In genomic region chr17:4966844-4967538, GRCh38 we compare ENCODE assay signal across 8 cellular contexts. TPM values are rescaled to one million over a fixed set of nuclear protein-coding genes. Genes with fewer than 3 reads are reported as not detected.
DNase-seq lines count a peak whose midpoint lies in the region; ATAC-seq and TF ChIP-seq lines count a peak whose summit lies in the region.

No MANE protein-coding gene starts in this region.

- no peaks in the 10 kb centered on the region for H4K20me1 ChIP-seq in DOHH2 (ENCODE audit: control insufficient read depth, insufficient read depth, low read depth, low read length)
- no peaks in the 10 kb centered on the region for H4K20me1 ChIP-seq in PC-9 (ENCODE audit: insufficient read depth)

- POLR2A ChIA-PET in PC-9 (lab: Charles Lee; ENCODE audit: unreplicated experiment) = interaction anchor here (0.5 to 2.2 kb wide), 15 partner anchors 11 to 1881 kb away, joined by 3 to 42 read pairs (median 4); partner anchors contain the start of genes CYB5D2, PFN1, RNF167 and SLC25A11
- POLR2A ChIA-PET in naive thymus-derived CD4-positive, alpha-beta T cell (lab: Charles Lee) = interaction anchor here (0.7 to 10.3 kb wide), 24 partner anchors 10 to 601 kb away, joined by 3 to 278 read pairs (median 4); partner anchors contain the start of genes C17orf107, CAMTA2, CHRNE and ENO3

- H3K4me2 ChIP-seq in DOHH2 (ENCODE audit: low read length) = peak overlapping the region; percentile 78
- H3K4me2 ChIP-seq in PC-9 = peak overlapping the region; percentile 96

- H3K9me3 ChIP-seq in DOHH2 (ENCODE audit: control insufficient read depth, insufficient read depth, low read length) (no peaks in the 10 kb centered on the region), PC-9 (ENCODE audit: insufficient read depth, low read depth) (no peaks in the 10 kb centered on the region)
- H3K9me3 ChIP-seq in naive thymus-derived CD4-positive, alpha-beta T cell (ENCODE audit: control insufficient read depth in 2 of 3, low read length in 3 of 3) = no peaks in the 10 kb centered on the region

- H3K79me2 ChIP-seq in DOHH2 (ENCODE audit: control insufficient read depth, low read length) = peaks cover 29% of the 10 kb centered on the region
- H3K79me2 ChIP-seq in PC-9 (ENCODE audit: low read depth) = peaks cover 50% of the 10 kb centered on the region

- no peaks in the 10 kb centered on the region; the same call in 1 of the 2 replicates for H3F3A ChIP-seq in DOHH2 (ENCODE audit: control insufficient read depth, insufficient read depth)
- H3F3A ChIP-seq in PC-9 (ENCODE audit: insufficient read depth, low read depth) = peaks cover 59% of the 10 kb centered on the region

- DNase-seq in KG1 (lab: John Stamatoyannopoulos, UW) (peak; percentile 60), PC-9 (peak; percentile 99), fibroblast of peridontal ligament (ENCODE audit: extremely low read depth) (peak; percentile 100)
- peak in 8 of 9 donors; percentile 25 to 97 (median 95) for DNase-seq in naive thymus-derived CD4-positive, alpha-beta T cell
- peak; percentile 98 for DNase-seq in stimulated activated naive B cell treated with anti-CD40 and anti-IgM and Interleukin-4, amounts not matched to agents 10 μg/mL and 1 μg/mL and 100 μg/mL, for 72 hours

- TF ChIP-seq CTCF in DOHH2 (IDR thresholded peaks at IDR 0.05; ENCODE audit: low read depth, low read length, poor library complexity, severe bottlenecking) = no peak
- no peak for TF ChIP-seq CTCF in PC-9 (conservative IDR thresholded peaks at IDR 0.05)

- H3K9me2 ChIP-seq in DOHH2 (replicated peaks; ENCODE audit: control insufficient read depth, low read length) = no peaks in the 10 kb centered on the region
- no peaks in the 10 kb centered on the region for H3K9me2 ChIP-seq in PC-9 (ENCODE audit: insufficient read depth)

- peak overlapping the region; percentile 71 for H2AFZ ChIP-seq in PC-9

- peaks cover 39% of the 10 kb centered on the region for H3K36me3 ChIP-seq in DOHH2 (ENCODE audit: control insufficient read depth, low read length)
- no peaks in the 10 kb centered on the region; the same call in 1 of the 2 replicates for H3K36me3 ChIP-seq in PC-9 (ENCODE audit: low read depth)
- peaks cover 0 to 28% (median 1%) of the 10 kb centered on the region in 3 experiments for H3K36me3 ChIP-seq in naive thymus-derived CD4-positive, alpha-beta T cell (ENCODE audit: control insufficient read depth in 2 of 3, insufficient read depth in 3 of 3, low read length in 3 of 3)

- no peaks in the 10 kb centered on the region for H3K27me3 ChIP-seq in DOHH2 (ENCODE audit: control insufficient read depth, low read length)
- no peaks in the 10 kb centered on the region for H3K27me3 ChIP-seq in PC-9 (ENCODE audit: insufficient read depth, low read depth)
- H3K27me3 ChIP-seq in naive thymus-derived CD4-positive, alpha-beta T cell (ENCODE audit: control insufficient read depth in 2 of 2, insufficient read depth in 2 of 2, low read length in 2 of 2) = no peaks in the 10 kb centered on the region

- intact Hi-C loops in PC-9 (cut with micrococcal nuclease; ENCODE audit: unreplicated experiment) = loop anchor here (1.0 kb wide), 5 partner anchors 18 to 58 kb away; partner anchors contain the start of genes CAMTA2, RNF167 and SLC25A11
- intact Hi-C loops in naive thymus-derived CD4-positive, alpha-beta T cell (cut with micrococcal nuclease) = loop anchor here (1.0 to 5.0 kb wide), 16 partner anchors 13 to 601 kb away; partner anchors contain the start of genes ARRB2 (in 2 of the 2), CAMTA2 (in 2 of the 2), INCA1 (in 2 of the 2) and KIF1C (in 2 of the 2)

- peaks cover 4% of the 10 kb centered on the region for H3K9me3 Mint-ChIP-seq in activated T-helper 17 cell treated with anti-CD3 and anti-CD28 coated beads, Interleukin-2, amount 50 U/mL, for 72 hours
- no peaks in the 10 kb centered on the region for H3K9me3 Mint-ChIP-seq in naive thymus-derived CD4-positive, alpha-beta T cell
- H3K9me3 Mint-ChIP-seq in stimulated activated naive B cell treated with anti-CD40 and anti-IgM and Interleukin-4, amounts not matched to agents 10 μg/mL and 1 μg/mL and 100 μg/mL, for 72 hours = no peaks in the 10 kb centered on the region

- H3K4me1 ChIP-seq in DOHH2 (ENCODE audit: control insufficient read depth, low read length) (peaks cover 19% of the 10 kb centered on the region), PC-9 (replicated peaks; ENCODE audit: insufficient read depth) (peaks cover 25% of the 10 kb centered on the region)
- H3K4me1 ChIP-seq in naive thymus-derived CD4-positive, alpha-beta T cell (ENCODE audit: control insufficient read depth in 2 of 2, insufficient read depth in 2 of 2, low read length in 2 of 2) = peaks cover 17 to 22% of the 10 kb centered on the region in 2 donors

- H3K27ac Mint-ChIP-seq in activated T-helper 17 cell treated with anti-CD3 and anti-CD28 coated beads, Interleukin-2, amount 50 U/mL, for 72 hours = no peak overlapping the region
- peak overlapping the region in 3 of 9 donors; percentile 72 to 90 (median 81) for H3K27ac Mint-ChIP-seq in naive thymus-derived CD4-positive, alpha-beta T cell
- no peak overlapping the region for H3K27ac Mint-ChIP-seq in stimulated activated naive B cell treated with anti-CD40 and anti-IgM and Interleukin-4, amounts not matched to agents 10 μg/mL and 1 μg/mL and 100 μg/mL, for 72 hours

- peak overlapping the region; percentile 77 for H3K27ac ChIP-seq in DOHH2 (ENCODE audit: low read depth, low read length)
- H3K27ac ChIP-seq in PC-9 = peak overlapping the region; percentile 95
- peak overlapping the region; percentile 79 for H3K27ac ChIP-seq in naive thymus-derived CD4-positive, alpha-beta T cell (ENCODE audit: low read depth, low read length)

- peaks cover 6% of the 10 kb centered on the region for H3K36me3 Mint-ChIP-seq in activated T-helper 17 cell treated with anti-CD3 and anti-CD28 coated beads, Interleukin-2, amount 50 U/mL, for 72 hours (ENCODE audit: low read depth)
- H3K36me3 Mint-ChIP-seq in naive thymus-derived CD4-positive, alpha-beta T cell = peaks cover 3 to 35% (median 10%) of the 10 kb centered on the region in 5 donors
- peaks cover 29 to 32% of the 10 kb centered on the region in 2 donors for H3K36me3 Mint-ChIP-seq in stimulated activated naive B cell treated with anti-CD40 and anti-IgM and Interleukin-4, amounts not matched to agents 10 μg/mL and 1 μg/mL and 100 μg/mL, for 72 hours

- H3K4me3 Mint-ChIP-seq in activated T-helper 17 cell treated with anti-CD3 and anti-CD28 coated beads, Interleukin-2, amount 50 U/mL, for 72 hours = no peak overlapping the region
- no peak overlapping the region for H3K4me3 Mint-ChIP-seq in naive thymus-derived CD4-positive, alpha-beta T cell
- H3K4me3 Mint-ChIP-seq in stimulated activated naive B cell treated with anti-CD40 and anti-IgM and Interleukin-4, amounts not matched to agents 10 μg/mL and 1 μg/mL and 100 μg/mL, for 72 hours = no peak overlapping the region

- peaks cover 33% of the 10 kb centered on the region for H3K4me1 Mint-ChIP-seq in activated T-helper 17 cell treated with anti-CD3 and anti-CD28 coated beads, Interleukin-2, amount 50 U/mL, for 72 hours
- peaks cover 15 to 32% (median 24%) of the 10 kb centered on the region in 7 donors for H3K4me1 Mint-ChIP-seq in naive thymus-derived CD4-positive, alpha-beta T cell
- peaks cover 17 to 23% of the 10 kb centered on the region in 2 donors for H3K4me1 Mint-ChIP-seq in stimulated activated naive B cell treated with anti-CD40 and anti-IgM and Interleukin-4, amounts not matched to agents 10 μg/mL and 1 μg/mL and 100 μg/mL, for 72 hours

- H3K27me3 Mint-ChIP-seq in activated T-helper 17 cell treated with anti-CD3 and anti-CD28 coated beads, Interleukin-2, amount 50 U/mL, for 72 hours = no peaks in the 10 kb centered on the region
- no peaks in the 10 kb centered on the region for H3K27me3 Mint-ChIP-seq in naive thymus-derived CD4-positive, alpha-beta T cell
- H3K27me3 Mint-ChIP-seq in stimulated activated naive B cell treated with anti-CD40 and anti-IgM and Interleukin-4, amounts not matched to agents 10 μg/mL and 1 μg/mL and 100 μg/mL, for 72 hours = no peaks in the 10 kb centered on the region

- peak; percentile 82 for ATAC-seq in GM21737 (IDR thresholded peaks at IDR 0.05; ENCODE audit: unreplicated experiment)
- ATAC-seq in activated T-helper 17 cell treated with anti-CD3 and anti-CD28 coated beads, Interleukin-2, amount 50 U/mL, for 72 hours (replicated peaks) = peak; percentile 80
- peak; percentile 89 for ATAC-seq in naive thymus-derived CD4-positive, alpha-beta T cell
- ATAC-seq in stimulated activated naive B cell treated with anti-CD40 and anti-IgM and Interleukin-4, amounts not matched to agents 10 μg/mL and 1 μg/mL and 100 μg/mL, for 72 hours (replicated peaks) = peak; percentile 83 to 86

- TSS peak; percentile 39 for BruUV-seq in PC-9 (replicated peaks; lab: Mats Ljungman, UMichigan)

- CTCF ChIA-PET in PC-9 (lab: Charles Lee) = interaction anchor here (0.6 to 2.5 kb wide), 4 partner anchors 14 to 58 kb away, joined by 3 to 16 read pairs (median 7); partner anchors contain the start of genes CAMTA2, RNF167 and SLC25A11
- CTCF ChIA-PET in naive thymus-derived CD4-positive, alpha-beta T cell (lab: Charles Lee) = interaction anchor here (0.5 to 3.1 kb wide), 14 partner anchors 9 to 1122 kb away, joined by 3 to 13 read pairs (median 5); partner anchors contain the start of genes ENO3, PFN1, RNF167 and SLC25A11

- H3K4me3 ChIP-seq in DOHH2 (ENCODE audit: low read length) = peak overlapping the region; percentile 86
- H3K4me3 ChIP-seq in PC-9 = peak overlapping the region; percentile 72
- peak overlapping the region; percentile 93 for H3K4me3 ChIP-seq in naive thymus-derived CD4-positive, alpha-beta T cell (ENCODE audit: low read length)

RNA-seq across cellular contexts. Expression of gene SPAG7, which starts 0.6 kb away (rescaled TPM):
- total RNA-seq in PC-9 (2021) = 40.3 and 40.4 TPM in 2 replicates
- total RNA-seq in activated T-helper 17 cell treated with anti-CD3 and anti-CD28 coated beads, Interleukin-2, amount 50 U/mL, for 72 hours = 10 to 100 TPM; 71.6 to 83.4 TPM
- 10 to 100 TPM; 41.6 to 59.6 (median 42.6) TPM for total RNA-seq in naive thymus-derived CD4-positive, alpha-beta T cell
- polyA plus RNA-seq in naive thymus-derived CD4-positive, alpha-beta T cell = 100 to 1,000 TPM in 1 of 2 donors, 10 to 100 TPM in 1; 96.9 to 119 TPM

RNA-seq across cellular contexts. Expression of gene ENO3, which starts 16.1 kb away (rescaled TPM):
- 29.0 and 37.2 TPM in 2 replicates for total RNA-seq in PC-9 (2021)
- 10 to 100 TPM; 27.4 to 30.3 TPM for total RNA-seq in activated T-helper 17 cell treated with anti-CD3 and anti-CD28 coated beads, Interleukin-2, amount 50 U/mL, for 72 hours
- total RNA-seq in naive thymus-derived CD4-positive, alpha-beta T cell = 10 to 100 TPM; 21.5 to 56.3 (median 31.8) TPM
- polyA plus RNA-seq in naive thymus-derived CD4-positive, alpha-beta T cell = 1 to 10 TPM in 1 of 2 donors, under 1 TPM in 1; 0.87 to 1.8 TPM

RNA-seq across cellular contexts. Expression of gene PFN1, which starts 18.7 kb away (rescaled TPM):
- 1,101 and 1,459 TPM in 2 replicates for total RNA-seq in PC-9 (2021)
- 1,000 to 10,000 TPM; 1,346 to 1,950 TPM for total RNA-seq in activated T-helper 17 cell treated with anti-CD3 and anti-CD28 coated beads, Interleukin-2, amount 50 U/mL, for 72 hours
- 1,000 to 10,000 TPM in 1 of 5 experiments, 100 to 1,000 TPM in 4; 430 to 2,132 (median 445) TPM for total RNA-seq in naive thymus-derived CD4-positive, alpha-beta T cell
- 1,000 to 10,000 TPM; 1,617 to 1,727 TPM for polyA plus RNA-seq in naive thymus-derived CD4-positive, alpha-beta T cell

RNA-seq across cellular contexts. Expression of gene CAMTA2, which starts 20.5 kb away (rescaled TPM):
- 49.2 and 51.1 TPM in 2 replicates for total RNA-seq in PC-9 (2021)
- 100 to 1,000 TPM in 1 of 2 donors, 10 to 100 TPM in 1; 66.9 to 103 TPM for total RNA-seq in activated T-helper 17 cell treated with anti-CD3 and anti-CD28 coated beads, Interleukin-2, amount 50 U/mL, for 72 hours
- total RNA-seq in naive thymus-derived CD4-positive, alpha-beta T cell = 10 to 100 TPM; 55.2 to 90.0 (median 64.1) TPM
- polyA plus RNA-seq in naive thymus-derived CD4-positive, alpha-beta T cell = 10 to 100 TPM in 1 of 2 donors, 1 to 10 TPM in 1; 9.7 to 20.5 TPM

RNA-seq across cellular contexts. Expression of gene RNF167, which starts 26.9 kb away (rescaled TPM):
- total RNA-seq in PC-9 (2021) = 122 and 135 TPM in 2 replicates
- total RNA-seq in activated T-helper 17 cell treated with anti-CD3 and anti-CD28 coated beads, Interleukin-2, amount 50 U/mL, for 72 hours = 100 to 1,000 TPM; 184 to 197 TPM
- total RNA-seq in naive thymus-derived CD4-positive, alpha-beta T cell = 100 to 1,000 TPM in 4 of 5 experiments, 10 to 100 TPM in 1; 97.3 to 248 (median 148) TPM
- polyA plus RNA-seq in naive thymus-derived CD4-positive, alpha-beta T cell = 10 to 100 TPM; 25.3 to 28.0 TPM

Comparison
In these comparisons a context has a peak if more than half of its experiments do, and no peak if none do; other contexts are left out.
1. Peak in every context shown above with its lines: DNase-seq, ATAC-seq, H3K4me3 ChIP-seq and H3K27ac ChIP-seq.